8 cellular contexts compared by ENCODE assay signal in the genomic region with DNA sequence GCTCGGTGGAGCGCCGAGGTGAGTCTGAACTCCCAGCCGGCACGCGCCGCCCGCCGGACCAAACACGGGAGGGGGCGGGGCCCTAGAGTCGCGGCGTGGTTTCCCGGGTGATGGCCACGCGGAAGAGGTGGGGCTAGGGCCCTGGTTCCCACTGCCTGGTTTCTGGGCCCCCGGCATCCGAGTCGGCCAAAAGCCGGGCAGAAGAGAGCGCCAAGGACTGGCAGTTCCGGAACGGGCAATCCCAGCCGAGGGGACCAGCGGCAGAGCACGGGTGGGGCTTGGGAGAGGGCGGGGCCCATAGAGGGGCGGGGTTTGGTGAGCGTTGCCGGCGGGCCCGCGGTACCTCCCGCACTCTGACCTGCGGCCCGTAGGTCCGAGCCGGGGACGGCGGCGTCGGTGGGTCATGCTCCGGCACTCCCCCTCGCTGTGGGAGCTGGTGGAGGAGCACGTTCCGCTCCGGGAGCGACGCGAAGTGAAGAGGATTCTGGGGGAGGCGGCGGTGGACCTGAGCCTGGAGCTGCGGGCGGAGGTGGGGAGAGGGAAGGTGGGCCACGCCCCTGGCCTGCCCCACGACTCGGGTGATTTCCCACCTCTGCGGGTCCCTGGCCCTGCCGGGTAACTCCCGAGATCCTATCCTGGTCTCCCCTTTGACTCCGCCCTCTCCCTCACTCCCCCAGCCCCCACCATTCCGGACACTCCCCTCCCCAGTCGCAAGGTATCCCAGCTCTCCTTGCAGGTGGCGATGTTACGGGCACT. TPM values are rescaled to one million over a fixed set of nuclear protein-coding genes. Genes with fewer than 3 reads are reported as not detected.
A peak's percentile ranks its signal among the peaks of the same experiment; 100 is the strongest.
DNase-seq lines count a peak whose midpoint lies in the region; ATAC-seq and TF ChIP-seq lines count a peak whose summit lies in the region.

A gene (plus strand): TSS at position 124 of the 756 bp plus-strand sequence. CDS start 280 bp downstream, at position 404.

- no peaks in the 10 kb centered on the region for H3K27me3 ChIP-seq in AG04450 (ENCODE audit: control insufficient read depth, insufficient read depth, low read length)
- no peaks in the 10 kb centered on the region for H3K27me3 ChIP-seq in lower lobe of right lung (ENCODE audit: low read depth)

- peaks cover 16% of the 10 kb centered on the region for H3K4me1 ChIP-seq in lower lobe of right lung

- CTCF ChIA-PET in AG04450 (lab: Charles Lee), result interaction anchor here (1.5 to 2.9 kb wide), 3 partner anchors 14 to 56 kb away, joined by 5 to 23 read pairs (median 8); no protein-coding TSS in a partner anchor

- intact Hi-C loops in lower lobe of right lung (cut with DNase I), result no loop called here

- H3K27ac ChIP-seq in AG04450 (ENCODE audit: low read depth, low read length) (peak within 1 kb of the TSS; percentile 31), lower lobe of right lung (peak within 1 kb of the TSS; percentile 73)

- no peaks in the 10 kb centered on the region for H3K9me3 ChIP-seq in AG04450 (ENCODE audit: control insufficient read depth, insufficient read depth, low read length)
- H3K9me3 ChIP-seq in lower lobe of right lung, result no peaks in the 10 kb centered on the region

- H3K36me3 ChIP-seq in lower lobe of right lung, result no peaks in the 10 kb centered on the region

- H3K4me3 ChIP-seq in AG04450 (ENCODE audit: low read depth, low read length) (peak within 1 kb of the TSS; percentile 75), lower lobe of right lung (peak within 1 kb of the TSS; percentile 81)

- ATAC-seq in GM18907 (IDR thresholded peaks at IDR 0.05; ENCODE audit: unreplicated experiment), result peak; percentile 72
- ATAC-seq in HG03159 (IDR thresholded peaks at IDR 0.05; ENCODE audit: unreplicated experiment), result peak; percentile 59
- peak; percentile 91 to 94 for ATAC-seq in lower lobe of right lung

- no peak for TF ChIP-seq CTCF in AG04450 (IDR thresholded peaks at IDR 0.05; ENCODE audit: low read depth, low read length)
- TF ChIP-seq CTCF in lower lobe of right lung (IDR thresholded peaks at IDR 0.05), result no peak

- POLR2A ChIA-PET in AG04450 (lab: Yijun Ruan, JAX), result interaction anchor here (0.7 to 1.3 kb wide), 2 partner anchors 17 to 229 kb away, joined by 3 to 4 read pairs; a partner anchor contains a TSS

- DNase-seq in AG04450 (ENCODE audit: low read depth, low spot score), result peak; percentile 24
- peak; percentile 86 for DNase-seq in NCI-H526 treated with DMSO at 0.1 percent for 48 hours (lab: John Stamatoyannopoulos, UW)
- DNase-seq in activated CD4-positive, alpha-beta T cell treated with anti-CD3 and anti-CD28 coated beads, Interleukin-2, amount 50 U/mL, for 48 hours, result peak; percentile 83 to 85
- peak; percentile 82 for DNase-seq in ecto neural progenitor cell (ENCODE audit: low spot score)
- peak; percentile 92 for DNase-seq in lower lobe of right lung
- DNase-seq in stimulated activated CD4-positive, alpha-beta T cell treated with anti-CD3 and anti-CD28 coated beads, TNF-alpha, amount 100 ng/mL, for 24 hours (ENCODE audit: low read depth in 3 of 3), result peak; percentile 56 to 79 (median 60)

RNA-seq across cellular contexts. Expression of the gene that starts here (rescaled TPM):
- 1.1 and 1.6 TPM in 2 replicates for polyA plus RNA-seq in AG04450 (2011; rRNA removed)
- 0.92 and 1.0 TPM in 2 replicates for polyA minus RNA-seq in AG04450 (2011; rRNA and poly(A)+ RNA removed)
- total RNA-seq in lower lobe of right lung, result 10.7 TPM

Comparison
In these comparisons a context has a peak if more than half of its experiments do, and no peak if none do; other contexts are left out.
1. Peak in every context shown above with its lines: DNase-seq, ATAC-seq, H3K4me3 ChIP-seq and H3K27ac ChIP-seq.
2. DNase-seq: peak in every context shown above with its lines; median percentile 92 in lower lobe of right lung; 86 in NCI-H526 treated with DMSO at 0.1 percent for 48 hours; 84 in activated CD4-positive, alpha-beta T cell treated with anti-CD3 and anti-CD28 coated beads, Interleukin-2, amount 50 U/mL, for 48 hours; 82 in ecto neural progenitor cell; 60 in stimulated activated CD4-positive, alpha-beta T cell treated with anti-CD3 and anti-CD28 coated beads, TNF-alpha, amount 100 ng/mL, for 24 hours; 24 in AG04450.